ENCODE assay signal across 28 cellular contexts in the genomic region with DNA sequence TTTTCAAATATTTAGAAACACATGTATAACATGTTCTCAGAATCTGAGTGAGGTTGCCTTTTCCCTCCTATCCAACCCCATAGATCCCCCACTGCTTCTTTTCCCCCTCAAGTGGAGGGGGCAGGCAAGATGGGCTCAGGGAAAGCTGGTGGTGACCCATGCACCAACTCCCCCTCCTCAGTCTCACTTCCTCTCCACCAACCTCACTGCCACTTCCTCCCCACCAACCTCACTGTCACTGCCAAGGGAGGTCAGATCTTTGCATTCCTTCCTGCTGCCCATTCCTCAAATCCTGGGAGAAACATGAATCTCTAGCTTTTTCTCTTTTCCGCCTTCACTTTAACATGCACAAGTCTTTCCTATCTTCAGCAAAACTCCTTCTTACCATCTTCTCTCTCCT. TPM values are rescaled to one million over a fixed set of nuclear protein-coding genes. Genes with fewer than 3 reads are reported as not detected.
"Had no signal": no experiment of that assay in that cellular context is flagged by ENCODE, and none has a peak within 500 bp of the region (broad histone marks: within the 10 kb centered on the region; RNA-seq: fewer than 3 reads in every experiment).

No MANE protein-coding gene starts in this region.

- H3K36me3 ChIP-seq: right lobe of liver, stomach, tibial artery, upper lobe of right lung had no signal

- H3K27me3 ChIP-seq: right lobe of liver, tibial artery, upper lobe of right lung had no signal

- DNase-seq: activated B cell treated with CpG ODN at 0.5 μM for 24 hours; activated CD4-positive, alpha-beta T cell treated with anti-CD3 and anti-CD28 coated beads, Interleukin-2, amount 50 U/mL, for 1 hour; activated CD8-positive, alpha-beta T cell treated with anti-CD3 and anti-CD28 coated beads for 36 hours; activated gamma-delta T cell treated with Interleukin-2 at 50 U/mL for 16 hours; activated naive CD4-positive, alpha-beta T cell treated with anti-CD3 and anti-CD28 coated beads, Interleukin-2, amount 50 U/mL, for 16 hours; activated T-cell treated with anti-CD3 and anti-CD28 coated beads, Interleukin-2, amount 50 U/mL, for 4 hours; amniotic stem cell; caudate nucleus; cortex of kidney; effector memory CD8-positive, alpha-beta T cell; head of caudate nucleus; hippocampal formation; left cardiac atrium; left ventricle myocardium superior; mucosa of descending colon; posterior cingulate gyrus; right lobe of liver; stimulated activated CD4-positive, alpha-beta T cell treated with anti-CD3 and anti-CD28 coated beads, Interleukin-4, amount 100 ng/mL, for 4 hours; stimulated activated CD8-positive, alpha-beta memory T cell treated with anti-CD3 and anti-CD28 coated beads, Interleukin-4, amount 100 ng/mL, for 48 hours; stimulated activated naive B cell treated with anti-CD40 and anti-IgM and Interleukin-4, amounts not matched to agents 10 μg/mL and 1 μg/mL and 100 μg/mL, for 72 hours; stomach; tibial artery; upper lobe of right lung had no signal

- H3K4me3 ChIP-seq: mucosa of descending colon, right lobe of liver, skin epidermis, stomach, tibial artery, upper lobe of right lung had no signal

- H3K9me3 ChIP-seq: mucosa of descending colon, right lobe of liver, stomach, tibial artery, upper lobe of right lung had no signal

- H3K27ac ChIP-seq: right lobe of liver, skin epidermis, stomach, tibial artery, upper lobe of right lung had no signal

- ATAC-seq: activated CD8-positive, alpha-beta T cell treated with anti-CD3 and anti-CD28 coated beads for 36 hours; activated T-cell treated with anti-CD3 and anti-CD28 coated beads, Interleukin-2, amount 50 U/mL, for 4 hours; activated T-helper 17 cell treated with anti-CD3 and anti-CD28 coated beads, Interleukin-2, amount 50 U/mL, for 72 hours; effector memory CD8-positive, alpha-beta T cell; mucosa of descending colon; natural killer cell treated with Interleukin-12 subunit alpha and Interleukin-12 subunit beta and Interleukin-15 and Interleukin-18, amount 100 ng/mL, for 72 hours; right lobe of liver; stimulated activated naive B cell treated with anti-CD40 and anti-IgM and Interleukin-4, amounts not matched to agents 10 μg/mL and 1 μg/mL and 100 μg/mL, for 72 hours; upper lobe of right lung had no signal

- H3K4me1 ChIP-seq: right lobe of liver, stomach, tibial artery, upper lobe of right lung had no signal

RNA-seq across cellular contexts. Expression of a gene that starts 48.7 kb away (rescaled TPM):
- total RNA-seq: fibroblast of lung had no signal
- polyA plus RNA-seq: fibroblast of lung, keratinocyte had no signal
